ENCODE assay signal across 16 cellular contexts in genomic region chr6:163836916-163837660, GRCh38.
DNase-seq lines count a peak whose midpoint lies in the region; ATAC-seq and TF ChIP-seq lines count a peak whose summit lies in the region.
"Had no signal": no experiment of that assay in that cellular context is flagged by ENCODE, and none has a peak within 500 bp of the region (broad histone marks: within the 10 kb centered on the region; RNA-seq: fewer than 3 reads in every experiment).

No MANE protein-coding gene starts in this region.

- H2AFZ ChIP-seq in neuron (ENCODE audit: low read depth, low read length): peak overlapping the region; percentile 44

- TF ChIP-seq CTCF in heart left ventricle (IDR thresholded peaks at IDR 0.05): no peak

- WGBS in heart left ventricle, 4 donors: 68 to 75% (median 71%) methylated on average over 8 of the region's 8 CpGs

- DNase-seq in heart left ventricle: no peak
- DNase-seq in cardiac septum (ENCODE audit: low spot score): no peak
- DNase-seq in epidermal melanocyte (ENCODE audit: insufficient read length, low spot score): peak; percentile 52
- DNase-seq in stimulated activated CD4-positive, alpha-beta T cell treated with anti-CD3 and anti-CD28 coated beads, Interleukin-2, amount 100 ng/mL, for 48 hours: no peak
- DNase-seq in activated CD4-positive, alpha-beta T cell treated with anti-CD3 and anti-CD28 coated beads, Interleukin-2, amount 50 U/mL, for 48 hours: no peak
- DNase-seq in HT-29 (ENCODE audit: low spot score): no peak
- DNase-seq: activated B cell treated with CpG ODN at 0.5 μM for 24 hours; activated gamma-delta T cell treated with Interleukin-2 at 50 U/mL for 16 hours; COR-L47; left colon; NCI-H2081 treated with DMSO at 0.1 percent for 48 hours; stimulated activated CD4-positive, alpha-beta T cell treated with anti-CD3 and anti-CD28 coated beads, Interleukin-4, amount 100 ng/mL, for 24 hours; upper lobe of left lung had no signal

- TF ChIP-seq POLR2A in heart left ventricle (IDR thresholded peaks at IDR 0.05): no peak

- H3K27me3 ChIP-seq in heart left ventricle: no peaks in the 10 kb centered on the region
- no peaks in the 10 kb centered on the region for H3K27me3 ChIP-seq in neuron (ENCODE audit: insufficient read depth, low read length)
- H3K27me3 ChIP-seq: ascending aorta, upper lobe of left lung had no signal

- H3K36me3 ChIP-seq in heart left ventricle (no peaks in the 10 kb centered on the region), neuron (ENCODE audit: insufficient read depth, low read length) (no peaks in the 10 kb centered on the region)
- H3K36me3 ChIP-seq: ascending aorta, upper lobe of left lung had no signal

- H3K9me3 ChIP-seq in heart left ventricle (peaks cover 0 to 7% (median 0%) of the 10 kb centered on the region in 12 donors), neuron (ENCODE audit: low read length) (peaks cover 8% of the 10 kb centered on the region)
- H3K9me3 ChIP-seq: ascending aorta, upper lobe of left lung had no signal

- peak overlapping the region in 5 of 12 donors; percentile 4 to 28 (median 19) for H3K4me3 ChIP-seq in heart left ventricle
- no peak overlapping the region for H3K4me3 ChIP-seq in neuron (ENCODE audit: low read length)
- H3K4me3 ChIP-seq: ascending aorta had no signal

- H3K4me1 ChIP-seq in heart left ventricle (peaks cover 0 to 25% (median 11%) of the 10 kb centered on the region in 12 donors), neuron (ENCODE audit: insufficient read depth, low read length) (peaks cover 19% of the 10 kb centered on the region)
- H3K4me1 ChIP-seq: ascending aorta had no signal

- H3K27ac ChIP-seq in heart left ventricle: peak overlapping the region in 11 of 12 donors; percentile 10 to 82 (median 63)
- H3K27ac ChIP-seq: ascending aorta, upper lobe of left lung had no signal

- intact Hi-C loops in heart left ventricle (cut with DNase I) (loop anchor here in 3 of 10 donors (5.0 to 10.0 kb wide), 4 partner anchors 90 to 270 kb away; no protein-coding TSS in a partner anchor), cardiac septum (cut with DNase I) (loop anchor here (5.0 to 10.0 kb wide), 2 partner anchors 95 to 268 kb away; no protein-coding TSS in a partner anchor)

- ATAC-seq in heart left ventricle (no peak), GM19463 (IDR thresholded peaks at IDR 0.05; ENCODE audit: unreplicated experiment) (no peak)
- ATAC-seq: left colon had no signal
